In the genomic region with DNA sequence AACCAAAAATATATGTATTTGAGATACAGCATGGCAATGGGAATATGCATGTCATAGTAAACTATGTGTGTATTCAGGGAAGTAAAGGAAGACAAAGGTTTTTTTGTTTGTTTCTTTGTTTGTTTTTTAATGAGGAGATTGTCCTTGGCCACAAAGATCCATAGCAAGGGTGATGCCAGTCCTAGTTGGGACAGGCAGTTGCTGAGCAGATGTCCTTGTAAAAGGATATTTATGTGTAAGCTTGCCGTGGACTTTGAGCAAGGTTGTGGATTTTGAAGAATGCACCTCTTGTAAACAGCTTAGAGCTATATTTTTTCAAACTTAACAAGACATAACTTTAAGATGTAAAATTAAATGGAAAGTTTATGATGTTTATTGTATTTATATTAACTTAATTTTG, we compare ENCODE assay signal across 24 cellular contexts.
"Had no signal": no experiment of that assay in that cellular context is flagged by ENCODE, and none has a peak within 500 bp of the region (broad histone marks: within the 10 kb centered on the region; RNA-seq: fewer than 3 reads in every experiment).

No MANE protein-coding gene starts in this region.

- H3K4me1 Mint-ChIP-seq: endodermal cell had no signal

- H3K4me1 ChIP-seq: colonic mucosa, esophagus muscularis mucosa, esophagus squamous epithelium, foreskin keratinocyte, gastrocnemius medialis, gastroesophageal sphincter, heart left ventricle, heart right ventricle had no signal

- ATAC-seq: effector memory CD8-positive, alpha-beta T cell; esophagus mucosa; foreskin keratinocyte; gastrocnemius medialis; gastroesophageal sphincter; heart left ventricle; heart right ventricle had no signal

- H3K4me3 Mint-ChIP-seq: dendritic cell treated with granulocyte-macrophage colony-stimulating factor and Interleukin-4, amounts not matched to agents 40 ng/mL and 50 ng/mL, for 4 days; effector memory CD8-positive, alpha-beta T cell; endodermal cell had no signal

- H3K4me3 ChIP-seq: colonic mucosa, coronary artery, dorsolateral prefrontal cortex, esophagus muscularis mucosa, esophagus squamous epithelium, gastrocnemius medialis, gastroesophageal sphincter, heart left ventricle, heart right ventricle had no signal

- H3K27me3 Mint-ChIP-seq: dendritic cell treated with granulocyte-macrophage colony-stimulating factor and Interleukin-4, amounts not matched to agents 40 ng/mL and 50 ng/mL, for 4 days; effector memory CD8-positive, alpha-beta T cell had no signal

- H3K36me3 ChIP-seq: colonic mucosa, esophagus muscularis mucosa, esophagus squamous epithelium, gastrocnemius medialis, gastroesophageal sphincter, heart left ventricle, heart right ventricle had no signal

- H3K27ac Mint-ChIP-seq: dendritic cell treated with granulocyte-macrophage colony-stimulating factor and Interleukin-4, amounts not matched to agents 40 ng/mL and 50 ng/mL, for 4 days; effector memory CD8-positive, alpha-beta T cell; endodermal cell had no signal

- DNase-seq: colonic mucosa; cortex of kidney; dermis blood vessel endothelial cell; dorsolateral prefrontal cortex; effector CD4-positive, alpha-beta T cell; effector memory CD4-positive, alpha-beta T cell; effector memory CD8-positive, alpha-beta T cell; endodermal cell; erythroblast; esophagus squamous epithelium; foreskin fibroblast; foreskin keratinocyte; foreskin melanocyte; gastrocnemius medialis; glutamatergic neuron; head of caudate nucleus; heart left ventricle; heart right ventricle had no signal

- H3K27ac ChIP-seq: colonic mucosa, coronary artery, dorsolateral prefrontal cortex, epithelial cell of prostate, esophagus muscularis mucosa, esophagus squamous epithelium, foreskin keratinocyte, gastrocnemius medialis, gastroesophageal sphincter, heart left ventricle, heart right ventricle had no signal

- H3K27me3 ChIP-seq: colonic mucosa, esophagus muscularis mucosa, esophagus squamous epithelium, foreskin keratinocyte, gastrocnemius medialis, gastroesophageal sphincter, heart left ventricle, heart right ventricle had no signal

- H3K9me3 ChIP-seq: colonic mucosa, esophagus squamous epithelium, gastrocnemius medialis, gastroesophageal sphincter had no signal
